ENCODE assay signal across 8 cellular contexts in the genomic region with DNA sequence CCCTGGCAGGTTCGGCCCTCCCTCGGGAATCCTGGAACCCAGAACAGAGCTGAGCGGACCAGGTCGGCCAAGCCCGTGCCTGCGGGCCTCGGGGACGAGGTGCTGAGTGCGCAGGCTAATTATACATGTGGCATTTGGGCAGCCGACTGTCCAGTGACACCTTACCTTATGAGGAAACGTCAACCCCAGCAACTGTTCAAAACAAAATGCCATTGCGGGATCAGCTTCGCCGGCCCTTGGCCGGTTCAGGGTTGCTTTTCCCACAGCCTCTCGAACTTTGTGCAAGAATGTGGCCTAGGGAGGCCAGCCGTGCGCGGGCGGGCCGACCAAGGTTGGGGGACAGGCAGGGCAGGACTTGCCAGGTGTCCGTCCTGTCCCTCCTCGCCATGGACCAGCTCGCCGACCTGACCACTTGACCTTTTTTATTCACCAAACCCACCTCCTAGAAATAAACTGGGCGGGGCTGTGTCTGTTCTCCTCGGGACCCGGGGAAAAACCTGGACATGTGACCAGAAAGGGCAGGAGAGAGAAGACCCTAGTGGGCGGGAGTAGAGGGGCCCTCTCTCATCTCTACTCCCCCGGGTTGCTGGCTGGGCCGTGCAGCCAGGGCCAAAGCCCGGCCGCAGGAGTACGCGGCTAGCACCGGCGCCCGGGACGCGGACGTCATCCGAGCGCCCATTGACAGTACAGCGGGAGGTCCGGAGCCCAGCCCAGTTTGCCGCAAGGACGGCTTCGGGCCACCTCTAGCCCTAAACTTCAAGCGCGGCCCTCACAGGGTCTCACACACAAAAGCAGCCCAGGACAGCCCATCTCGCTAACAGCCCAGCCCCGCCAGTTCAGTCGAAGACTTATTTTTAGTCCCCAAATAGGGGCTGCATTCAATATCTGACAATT.
DNase-seq lines count a peak whose midpoint lies in the region; ATAC-seq and TF ChIP-seq lines count a peak whose summit lies in the region.

No MANE protein-coding gene starts in this region.

- no peaks in the 10 kb centered on the region for H3K36me3 ChIP-seq in psoas muscle (ENCODE audit: insufficient read depth in 1 of 2, low read depth in 1 of 2)

- H3K27ac ChIP-seq in psoas muscle: peak overlapping the region; percentile 98

- 8 to 10% (median 9%) methylated on average over 52 to 53 of the region's 53 CpGs for WGBS in psoas muscle, 3 donors

- POLR2A ChIA-PET in activated naive CD8-positive, alpha-beta T cell treated with anti-CD3 and anti-CD28 coated beads, Interleukin-2, amount 10 ng/mL, durations not matched to agents 7 days and 5 days (lab: Charles Lee): interaction anchor here (0.8 to 1.1 kb wide), 3 partner anchors 8 to 11 kb away, joined by 3 read pairs; no protein-coding TSS in a partner anchor

- H3K4me1 ChIP-seq in psoas muscle: peaks cover 25% of the 10 kb centered on the region

- H3K9me3 ChIP-seq in psoas muscle: no peaks in the 10 kb centered on the region

- H3K4me3 ChIP-seq in psoas muscle: peak overlapping the region; percentile 97

- intact Hi-C loops in left ventricle myocardium superior (cut with micrococcal nuclease) (loop anchor here (10.0 kb wide), 1 partner anchor 409 kb away; no protein-coding TSS in a partner anchor), psoas muscle (cut with DNase I) (loop anchor here (5.0 to 10.0 kb wide), 3 partner anchors 92 to 309 kb away; no protein-coding TSS in a partner anchor)

- H3K27ac Mint-ChIP-seq in activated naive CD8-positive, alpha-beta T cell treated with anti-CD3 and anti-CD28 coated beads, Interleukin-2, amount 10 ng/mL, durations not matched to agents 7 days and 5 days: no peak overlapping the region

- peaks cover 56% of the 10 kb centered on the region for H3K27me3 Mint-ChIP-seq in activated naive CD8-positive, alpha-beta T cell treated with anti-CD3 and anti-CD28 coated beads, Interleukin-2, amount 10 ng/mL, durations not matched to agents 7 days and 5 days

- DNase-seq in NCI-H1092 treated with DMSO at 0.1 percent for 48 hours (lab: John Stamatoyannopoulos, UW) (peak; percentile 64), NCI-H1092 (lab: John Stamatoyannopoulos, UW) (no peak), left ventricle myocardium superior (peak; percentile 86), psoas muscle (peak; percentile 70 to 88), mesenteric fat pad (ENCODE audit: low spot score) (no peak)
- no peak for DNase-seq in activated naive CD8-positive, alpha-beta T cell treated with anti-CD3 and anti-CD28 coated beads, Interleukin-2, amount 10 ng/mL, durations not matched to agents 7 days and 5 days
- no peak for DNase-seq in stimulated activated naive CD4-positive, alpha-beta T cell treated with Interleukin-2 at 50 U/mL for 16 hours (lab: John Stamatoyannopoulos, UW)
- DNase-seq in activated CD8-positive, alpha-beta memory T cell treated with anti-CD3 and anti-CD28 coated beads for 24 hours: no peak

- H3K9me3 Mint-ChIP-seq in activated naive CD8-positive, alpha-beta T cell treated with anti-CD3 and anti-CD28 coated beads, Interleukin-2, amount 10 ng/mL, durations not matched to agents 7 days and 5 days: no peaks in the 10 kb centered on the region

- TF ChIP-seq CTCF in psoas muscle (IDR thresholded peaks at IDR 0.05): no peak

- no peaks in the 10 kb centered on the region for H3K36me3 Mint-ChIP-seq in activated naive CD8-positive, alpha-beta T cell treated with anti-CD3 and anti-CD28 coated beads, Interleukin-2, amount 10 ng/mL, durations not matched to agents 7 days and 5 days

- no peaks in the 10 kb centered on the region for H3K27me3 ChIP-seq in psoas muscle (ENCODE audit: insufficient read depth in 3 of 3, low read length in 2 of 3)

- H3K4me1 Mint-ChIP-seq in activated naive CD8-positive, alpha-beta T cell treated with anti-CD3 and anti-CD28 coated beads, Interleukin-2, amount 10 ng/mL, durations not matched to agents 7 days and 5 days: peaks cover 11% of the 10 kb centered on the region

- peak overlapping the region; percentile 52 for H3K4me3 Mint-ChIP-seq in activated naive CD8-positive, alpha-beta T cell treated with anti-CD3 and anti-CD28 coated beads, Interleukin-2, amount 10 ng/mL, durations not matched to agents 7 days and 5 days

- ATAC-seq in activated naive CD8-positive, alpha-beta T cell treated with anti-CD3 and anti-CD28 coated beads, Interleukin-2, amount 10 ng/mL, durations not matched to agents 7 days and 5 days (ENCODE audit: low read depth): no peak
- peak; percentile 59 for ATAC-seq in left ventricle myocardium superior
- peak; percentile 67 to 79 (median 72) for ATAC-seq in psoas muscle

Comparison
In these comparisons a context has a peak if more than half of its experiments do, and no peak if none do; other contexts are left out.
1. DNase-seq: peak in NCI-H1092 treated with DMSO at 0.1 percent for 48 hours (single experiment), left ventricle myocardium superior (single experiment) and psoas muscle (2 of 2); none in NCI-H1092 (single experiment), activated naive CD8-positive, alpha-beta T cell treated with anti-CD3 and anti-CD28 coated beads, Interleukin-2, amount 10 ng/mL, durations not matched to agents 7 days and 5 days (single experiment), stimulated activated naive CD4-positive, alpha-beta T cell treated with Interleukin-2 at 50 U/mL for 16 hours (single experiment), mesenteric fat pad (single experiment) and activated CD8-positive, alpha-beta memory T cell treated with anti-CD3 and anti-CD28 coated beads for 24 hours (single experiment).